36 cellular contexts compared by ENCODE assay signal in genomic region chr21:28144653-28145052, GRCh38.
"Had no signal": no experiment of that assay in that cellular context is flagged by ENCODE, and none has a peak within 500 bp of the region (broad histone marks: within the 10 kb centered on the region; RNA-seq: fewer than 3 reads in every experiment).

No MANE protein-coding gene starts in this region.

- H3K4me3 ChIP-seq: ascending aorta, cardiac muscle cell had no signal

- H3K9me3 ChIP-seq: ascending aorta had no signal

- H3K4me1 ChIP-seq: ascending aorta had no signal

- ATAC-seq: activated CD4-positive, alpha-beta T cell treated with anti-CD3 and anti-CD28 coated beads for 36 hours; activated CD4-positive, CD25-positive, alpha-beta regulatory T cell treated with anti-CD3 and anti-CD28 coated beads, Interleukin-2, amount 50 U/mL, for 24 hours; activated CD8-positive, alpha-beta memory T cell treated with anti-CD3 and anti-CD28 coated beads, Interleukin-2, amount 10 ng/mL, durations not matched to agents 7 days and 5 days; activated CD8-positive, alpha-beta T cell treated with anti-CD3 and anti-CD28 coated beads, Interleukin-2, amount 10 ng/mL, durations not matched to agents 7 days and 5 days; activated naive CD8-positive, alpha-beta T cell treated with anti-CD3 and anti-CD28 coated beads, Interleukin-2, amount 50 U/mL, for 24 hours had no signal

- H3K27me3 ChIP-seq: ascending aorta, cardiac muscle cell had no signal

- H3K27ac ChIP-seq: ascending aorta, cardiac muscle cell, VCaP had no signal

- H3K4me3 Mint-ChIP-seq: activated CD4-positive, alpha-beta memory T cell treated with anti-CD3 and anti-CD28 coated beads, Interleukin-2, amount 10 ng/mL, durations not matched to agents 7 days and 5 days; activated CD4-positive, alpha-beta T cell treated with anti-CD3 and anti-CD28 coated beads for 36 hours; activated CD8-positive, alpha-beta memory T cell treated with anti-CD3 and anti-CD28 coated beads, Interleukin-2, amount 10 ng/mL, durations not matched to agents 7 days and 5 days; activated CD8-positive, alpha-beta T cell treated with anti-CD3 and anti-CD28 coated beads, Interleukin-2, amount 10 ng/mL, durations not matched to agents 7 days and 5 days; activated naive CD4-positive, alpha-beta T cell treated with anti-CD3 and anti-CD28 coated beads, Interleukin-2, amount 10 ng/mL, durations not matched to agents 7 days and 5 days; activated naive CD4-positive, alpha-beta T cell treated with anti-CD3 and anti-CD28 coated beads, Interleukin-2, amount 50 U/mL, for 24 hours; activated naive CD8-positive, alpha-beta T cell; activated naive CD8-positive, alpha-beta T cell treated with anti-CD3 and anti-CD28 coated beads, Interleukin-2, amount 10 ng/mL, durations not matched to agents 7 days and 5 days; activated naive CD8-positive, alpha-beta T cell treated with anti-CD3 and anti-CD28 coated beads, Interleukin-2, amount 50 U/mL, for 24 hours; activated T-cell treated with anti-CD3 and anti-CD28 coated beads, Interleukin-2, amount 50 U/mL, for 24 hours; brain; central memory CD8-positive, alpha-beta T cell; T-helper 1 cell treated with Interleukin-12 subunit alpha and Interleukin-12 subunit beta and Interleukin-4 antibody, amounts not matched to agents 30 μg/mL and 1 μg/mL, for 36 hours; T-helper 2 cell treated with Interferon-gamma antibody and Interleukin-4, amounts not matched to agents 5 μg/mL and 100 μg/mL, for 36 hours had no signal

- H3K4me1 Mint-ChIP-seq: activated CD4-positive, alpha-beta memory T cell treated with anti-CD3 and anti-CD28 coated beads, Interleukin-2, amount 10 ng/mL, durations not matched to agents 7 days and 5 days; activated CD4-positive, alpha-beta T cell treated with anti-CD3 and anti-CD28 coated beads for 36 hours; activated CD8-positive, alpha-beta memory T cell treated with anti-CD3 and anti-CD28 coated beads, Interleukin-2, amount 10 ng/mL, durations not matched to agents 7 days and 5 days; activated naive CD4-positive, alpha-beta T cell treated with anti-CD3 and anti-CD28 coated beads, Interleukin-2, amount 10 ng/mL, durations not matched to agents 7 days and 5 days; activated naive CD4-positive, alpha-beta T cell treated with anti-CD3 and anti-CD28 coated beads, Interleukin-2, amount 50 U/mL, for 24 hours; activated naive CD8-positive, alpha-beta T cell treated with anti-CD3 and anti-CD28 coated beads, Interleukin-2, amount 10 ng/mL, durations not matched to agents 7 days and 5 days; activated naive CD8-positive, alpha-beta T cell treated with anti-CD3 and anti-CD28 coated beads, Interleukin-2, amount 50 U/mL, for 24 hours; central memory CD8-positive, alpha-beta T cell had no signal

- DNase-seq: activated CD4-positive, alpha-beta memory T cell treated with anti-CD3 and anti-CD28 coated beads, Interleukin-2, amount 10 ng/mL, durations not matched to agents 7 days and 5 days; activated CD4-positive, alpha-beta T cell treated with anti-CD3 and anti-CD28 coated beads for 1 hour; activated CD4-positive, alpha-beta T cell treated with anti-CD3 and anti-CD28 coated beads for 36 hours; activated CD4-positive, alpha-beta T cell treated with anti-CD3 and anti-CD28 coated beads for 48 hours; activated CD4-positive, alpha-beta T cell treated with anti-CD3 and anti-CD28 coated beads, Interleukin-2, amount 50 U/mL, for 1 hour; activated CD4-positive, alpha-beta T cell treated with anti-CD3 and anti-CD28 coated beads, Interleukin-2, amount 50 U/mL, for 4 hours; activated CD4-positive, CD25-positive, alpha-beta regulatory T cell; activated CD8-positive, alpha-beta memory T cell treated with anti-CD3 and anti-CD28 coated beads for 24 hours; activated CD8-positive, alpha-beta memory T cell treated with anti-CD3 and anti-CD28 coated beads, Interleukin-2, amount 10 ng/mL, durations not matched to agents 7 days and 5 days; activated CD8-positive, alpha-beta memory T cell treated with anti-CD3 and anti-CD28 coated beads, Interleukin-2, amount 50 U/mL, for 48 hours; activated CD8-positive, alpha-beta T cell treated with anti-CD3 and anti-CD28 coated beads, Interleukin-2, amount 10 ng/mL, durations not matched to agents 7 days and 5 days; activated effector memory CD4-positive, alpha-beta T cell treated with Interleukin-2 at 50 U/mL for 16 hours; activated gamma-delta T cell; activated naive CD4-positive, alpha-beta T cell treated with anti-CD3 and anti-CD28 coated beads, Interleukin-2, amount 10 ng/mL, durations not matched to agents 7 days and 5 days; activated naive CD4-positive, alpha-beta T cell treated with Interleukin-2 at 50 U/mL for 16 hours; activated naive CD8-positive, alpha-beta T cell treated with anti-CD3 and anti-CD28 coated beads, Interleukin-2, amount 10 ng/mL, durations not matched to agents 7 days and 5 days; activated naive CD8-positive, alpha-beta T cell treated with anti-CD3 and anti-CD28 coated beads, Interleukin-2, amount 50 U/mL, for 24 hours; activated T-cell treated with anti-CD3 and anti-CD28 coated beads, Interleukin-2, amount 50 U/mL, for 24 hours; activated T-cell treated with anti-CD3 and anti-CD28 coated beads, Interleukin-2, amount 50 U/mL, for 48 hours; amygdala; anterior cingulate cortex; caudate nucleus; cerebellar nuclear complex; T-helper 2 cell; T-helper 9 cell had no signal

- H3K36me3 ChIP-seq: ascending aorta, cardiac muscle cell had no signal

- H3K27ac Mint-ChIP-seq: activated CD4-positive, alpha-beta memory T cell treated with anti-CD3 and anti-CD28 coated beads, Interleukin-2, amount 10 ng/mL, durations not matched to agents 7 days and 5 days; activated CD4-positive, alpha-beta T cell treated with anti-CD3 and anti-CD28 coated beads for 36 hours; activated CD8-positive, alpha-beta memory T cell treated with anti-CD3 and anti-CD28 coated beads, Interleukin-2, amount 10 ng/mL, durations not matched to agents 7 days and 5 days; activated CD8-positive, alpha-beta T cell treated with anti-CD3 and anti-CD28 coated beads, Interleukin-2, amount 10 ng/mL, durations not matched to agents 7 days and 5 days; activated naive CD4-positive, alpha-beta T cell treated with anti-CD3 and anti-CD28 coated beads, Interleukin-2, amount 10 ng/mL, durations not matched to agents 7 days and 5 days; activated naive CD4-positive, alpha-beta T cell treated with anti-CD3 and anti-CD28 coated beads, Interleukin-2, amount 50 U/mL, for 24 hours; activated naive CD8-positive, alpha-beta T cell; activated naive CD8-positive, alpha-beta T cell treated with anti-CD3 and anti-CD28 coated beads, Interleukin-2, amount 10 ng/mL, durations not matched to agents 7 days and 5 days; activated naive CD8-positive, alpha-beta T cell treated with anti-CD3 and anti-CD28 coated beads, Interleukin-2, amount 50 U/mL, for 24 hours; activated T-cell treated with anti-CD3 and anti-CD28 coated beads, Interleukin-2, amount 50 U/mL, for 24 hours; activated T-helper 2 cell treated with anti-CD3 and anti-CD28 coated beads, Interferon-gamma antibody, Interleukin-2, Interleukin-4, amounts not matched to agents 10 μg/mL and 5 μg/mL and 100 μg/mL, durations not matched to agents 14 hours and 24 hours and 36 hours; brain; T-helper 1 cell treated with Interleukin-12 subunit alpha and Interleukin-12 subunit beta and Interleukin-4 antibody, amounts not matched to agents 30 μg/mL and 1 μg/mL, for 36 hours; T-helper 2 cell treated with Interferon-gamma antibody and Interleukin-4, amounts not matched to agents 5 μg/mL and 100 μg/mL, for 36 hours had no signal

- H3K9me3 Mint-ChIP-seq: activated CD4-positive, alpha-beta memory T cell treated with anti-CD3 and anti-CD28 coated beads, Interleukin-2, amount 10 ng/mL, durations not matched to agents 7 days and 5 days; activated naive CD4-positive, alpha-beta T cell treated with anti-CD3 and anti-CD28 coated beads, Interleukin-2, amount 10 ng/mL, durations not matched to agents 7 days and 5 days; activated naive CD4-positive, alpha-beta T cell treated with anti-CD3 and anti-CD28 coated beads, Interleukin-2, amount 50 U/mL, for 24 hours; activated naive CD8-positive, alpha-beta T cell treated with anti-CD3 and anti-CD28 coated beads, Interleukin-2, amount 10 ng/mL, durations not matched to agents 7 days and 5 days; activated T-cell treated with anti-CD3 and anti-CD28 coated beads, Interleukin-2, amount 50 U/mL, for 24 hours; activated T-helper 2 cell treated with anti-CD3 and anti-CD28 coated beads, Interferon-gamma antibody, Interleukin-2, Interleukin-4, amounts not matched to agents 10 μg/mL and 5 μg/mL and 100 μg/mL, durations not matched to agents 14 hours and 24 hours and 36 hours; central memory CD8-positive, alpha-beta T cell; T-helper 1 cell treated with Interleukin-12 subunit alpha and Interleukin-12 subunit beta and Interleukin-4 antibody, amounts not matched to agents 30 μg/mL and 1 μg/mL, for 36 hours; T-helper 2 cell treated with Interferon-gamma antibody and Interleukin-4, amounts not matched to agents 5 μg/mL and 100 μg/mL, for 36 hours had no signal

- H3K27me3 Mint-ChIP-seq: activated CD4-positive, alpha-beta memory T cell treated with anti-CD3 and anti-CD28 coated beads, Interleukin-2, amount 10 ng/mL, durations not matched to agents 7 days and 5 days; activated CD4-positive, alpha-beta T cell treated with anti-CD3 and anti-CD28 coated beads for 36 hours; activated CD8-positive, alpha-beta memory T cell treated with anti-CD3 and anti-CD28 coated beads, Interleukin-2, amount 10 ng/mL, durations not matched to agents 7 days and 5 days; activated naive CD4-positive, alpha-beta T cell treated with anti-CD3 and anti-CD28 coated beads, Interleukin-2, amount 10 ng/mL, durations not matched to agents 7 days and 5 days; activated naive CD8-positive, alpha-beta T cell; activated naive CD8-positive, alpha-beta T cell treated with anti-CD3 and anti-CD28 coated beads, Interleukin-2, amount 10 ng/mL, durations not matched to agents 7 days and 5 days; activated naive CD8-positive, alpha-beta T cell treated with anti-CD3 and anti-CD28 coated beads, Interleukin-2, amount 50 U/mL, for 24 hours; activated T-cell treated with anti-CD3 and anti-CD28 coated beads, Interleukin-2, amount 50 U/mL, for 24 hours; brain; central memory CD8-positive, alpha-beta T cell had no signal

- H3K36me3 Mint-ChIP-seq: activated CD8-positive, alpha-beta memory T cell treated with anti-CD3 and anti-CD28 coated beads, Interleukin-2, amount 10 ng/mL, durations not matched to agents 7 days and 5 days; activated naive CD4-positive, alpha-beta T cell treated with anti-CD3 and anti-CD28 coated beads, Interleukin-2, amount 10 ng/mL, durations not matched to agents 7 days and 5 days; activated naive CD4-positive, alpha-beta T cell treated with anti-CD3 and anti-CD28 coated beads, Interleukin-2, amount 50 U/mL, for 24 hours; activated naive CD8-positive, alpha-beta T cell; activated naive CD8-positive, alpha-beta T cell treated with anti-CD3 and anti-CD28 coated beads, Interleukin-2, amount 10 ng/mL, durations not matched to agents 7 days and 5 days; brain had no signal
